ENCODE assay signal across 26 cellular contexts in genomic region chr21:44514746-44515358, GRCh38. TPM values are rescaled to one million over a fixed set of nuclear protein-coding genes. Genes with fewer than 3 reads are reported as not detected.
"Had no signal": no experiment of that assay in that cellular context is flagged by ENCODE, and none has a peak within 500 bp of the region (broad histone marks: within the 10 kb centered on the region; RNA-seq: fewer than 3 reads in every experiment).

No MANE protein-coding gene starts in this region.

- H3K9me3 ChIP-seq: SJSA1 had no signal

- H3K4me1 ChIP-seq: SJSA1 had no signal

- ATAC-seq: activated CD8-positive, alpha-beta memory T cell treated with anti-CD3 and anti-CD28 coated beads, Interleukin-2, amount 10 ng/mL, durations not matched to agents 7 days and 5 days; activated T-cell treated with anti-CD3 and anti-CD28 coated beads, Interleukin-2, amount 50 U/mL, for 4 hours; activated T-helper 17 cell treated with anti-CD3 and anti-CD28 coated beads, Interleukin-2, amount 50 U/mL, for 72 hours; PC-3; SK-N-SH treated with all-trans-retinoic acid at 6 μM for 48 hours had no signal

- H3K4me3 ChIP-seq: cardiac muscle cell, SJSA1 had no signal

- DNase-seq: activated B cell treated with CpG ODN at 0.5 μM for 24 hours; activated CD4-positive, alpha-beta T cell treated with anti-CD3 and anti-CD28 coated beads for 1 hour; activated CD4-positive, alpha-beta T cell treated with anti-CD3 and anti-CD28 coated beads, Interleukin-2, amount 10 ng/mL, durations not matched to agents 24 days and 14 days; activated CD4-positive, alpha-beta T cell treated with anti-CD3 and anti-CD28 coated beads, Interleukin-2, amount 50 U/mL, for 48 hours; activated CD8-positive, alpha-beta memory T cell treated with anti-CD3 and anti-CD28 coated beads, Interleukin-2, amount 10 ng/mL, durations not matched to agents 7 days and 5 days; activated gamma-delta T cell treated with Interleukin-2 at 50 U/mL for 16 hours; activated naive CD4-positive, alpha-beta T cell treated with anti-CD3 and anti-CD28 coated beads, Interleukin-2, amount 10 ng/mL, durations not matched to agents 7 days and 5 days; activated naive CD8-positive, alpha-beta T cell treated with anti-CD3 and anti-CD28 coated beads for 36 hours; activated T-cell treated with anti-CD3 and anti-CD28 coated beads, Interleukin-2, amount 50 U/mL, for 4 hours; brain microvascular endothelial cell; Kasumi-1; KBM-7; NCI-H1048; NCI-H146; NCI-H187 treated with DMSO at 0.1 percent for 48 hours; NCI-H345; NCI-H510A; NCI-H69; NK-92 treated with Interleukin-12 subunit alpha and Interleukin-12 subunit beta, amount 100 ng/mL, for 24 hours; PC-3 had no signal

- H3K27me3 ChIP-seq: brain microvascular endothelial cell, cardiac muscle cell, SJSA1 had no signal

- FAIRE-seq: colon had no signal

- H3K36me3 ChIP-seq: brain microvascular endothelial cell, SJSA1 had no signal

- H3K27ac ChIP-seq: brain microvascular endothelial cell, cardiac muscle cell, SJSA1 had no signal

RNA-seq across cellular contexts. Expression of gene KRTAP10-1, which starts 25.1 kb away (rescaled TPM):
- total RNA-seq: activated B cell treated with CpG ODN at 0.5 μM for 24 hours; activated CD4-positive, alpha-beta T cell treated with anti-CD3 and anti-CD28 coated beads, Interleukin-2, amount 10 ng/mL, durations not matched to agents 24 days and 14 days; activated CD8-positive, alpha-beta memory T cell treated with anti-CD3 and anti-CD28 coated beads, Interleukin-2, amount 10 ng/mL, durations not matched to agents 7 days and 5 days; activated naive CD8-positive, alpha-beta T cell treated with anti-CD3 and anti-CD28 coated beads for 36 hours; activated T-cell treated with anti-CD3 and anti-CD28 coated beads, Interleukin-2, amount 50 U/mL, for 4 hours; activated T-helper 17 cell treated with anti-CD3 and anti-CD28 coated beads, Interleukin-2, amount 50 U/mL, for 72 hours; cardiac muscle cell; PC-3; SJSA1 had no signal
- polyA plus RNA-seq: adipose tissue, cardiac muscle cell had no signal

RNA-seq across cellular contexts. Expression of gene KRTAP10-2, which starts 36.5 kb away (rescaled TPM):
- total RNA-seq: activated B cell treated with CpG ODN at 0.5 μM for 24 hours; activated CD4-positive, alpha-beta T cell treated with anti-CD3 and anti-CD28 coated beads, Interleukin-2, amount 10 ng/mL, durations not matched to agents 24 days and 14 days; activated CD8-positive, alpha-beta memory T cell treated with anti-CD3 and anti-CD28 coated beads, Interleukin-2, amount 10 ng/mL, durations not matched to agents 7 days and 5 days; activated naive CD8-positive, alpha-beta T cell treated with anti-CD3 and anti-CD28 coated beads for 36 hours; activated T-cell treated with anti-CD3 and anti-CD28 coated beads, Interleukin-2, amount 50 U/mL, for 4 hours; activated T-helper 17 cell treated with anti-CD3 and anti-CD28 coated beads, Interleukin-2, amount 50 U/mL, for 72 hours; cardiac muscle cell; PC-3; SJSA1 had no signal

RNA-seq across cellular contexts. Expression of gene KRTAP10-3, which starts 43.7 kb away (rescaled TPM):
- total RNA-seq: activated B cell treated with CpG ODN at 0.5 μM for 24 hours; activated CD4-positive, alpha-beta T cell treated with anti-CD3 and anti-CD28 coated beads, Interleukin-2, amount 10 ng/mL, durations not matched to agents 24 days and 14 days; activated CD8-positive, alpha-beta memory T cell treated with anti-CD3 and anti-CD28 coated beads, Interleukin-2, amount 10 ng/mL, durations not matched to agents 7 days and 5 days; activated naive CD8-positive, alpha-beta T cell treated with anti-CD3 and anti-CD28 coated beads for 36 hours; activated T-cell treated with anti-CD3 and anti-CD28 coated beads, Interleukin-2, amount 50 U/mL, for 4 hours; activated T-helper 17 cell treated with anti-CD3 and anti-CD28 coated beads, Interleukin-2, amount 50 U/mL, for 72 hours; cardiac muscle cell; PC-3; SJSA1 had no signal
- polyA plus RNA-seq: adipose tissue, cardiac muscle cell had no signal

RNA-seq across cellular contexts. Expression of gene KRTAP10-4, which starts 58.7 kb away (rescaled TPM):
- total RNA-seq: activated B cell treated with CpG ODN at 0.5 μM for 24 hours; activated CD4-positive, alpha-beta T cell treated with anti-CD3 and anti-CD28 coated beads, Interleukin-2, amount 10 ng/mL, durations not matched to agents 24 days and 14 days; activated CD8-positive, alpha-beta memory T cell treated with anti-CD3 and anti-CD28 coated beads, Interleukin-2, amount 10 ng/mL, durations not matched to agents 7 days and 5 days; activated naive CD8-positive, alpha-beta T cell treated with anti-CD3 and anti-CD28 coated beads for 36 hours; activated T-cell treated with anti-CD3 and anti-CD28 coated beads, Interleukin-2, amount 50 U/mL, for 4 hours; activated T-helper 17 cell treated with anti-CD3 and anti-CD28 coated beads, Interleukin-2, amount 50 U/mL, for 72 hours; cardiac muscle cell; PC-3; SJSA1 had no signal
- polyA plus RNA-seq: adipose tissue had no signal
